In genomic region chr13:19978830-19979437, GRCh38 we compare ENCODE assay signal across 17 cellular contexts. TPM values are rescaled to one million over a fixed set of nuclear protein-coding genes. Genes with fewer than 3 reads are reported as not detected.
DNase-seq lines count a peak whose midpoint lies in the region; ATAC-seq, FAIRE-seq and TF ChIP-seq lines count a peak whose summit lies in the region.
"Had no signal": no experiment of that assay in that cellular context is flagged by ENCODE, and none has a peak within 500 bp of the region (broad histone marks: within the 10 kb centered on the region; RNA-seq: fewer than 3 reads in every experiment).

No MANE protein-coding gene starts in this region.

- H4K20me1 ChIP-seq in HepG2 (ENCODE audit: insufficient read depth, low read length) (0 out of 2 replicates have a peak, but pooled peaks cover 20% of the 10 kb centered on the region), astrocyte (ENCODE audit: insufficient read depth, low read length) (peaks cover 69% of the 10 kb centered on the region)

- TF ChIP-seq POLR2A in HepG2 (IDR thresholded peaks at IDR 0.05; ENCODE audit: insufficient read depth in 1 of 2, low read depth in 2 of 2, low read length in 2 of 2) (no peak), right lobe of liver (IDR thresholded peaks at IDR 0.05) (no peak)

- H3K36me3 ChIP-seq in HepG2 (replicated peaks in 1 of 2; ENCODE audit: control insufficient read depth in 1 of 2, insufficient read depth in 2 of 2, low read length in 2 of 2): peaks cover 2 to 7% of the 10 kb centered on the region in 2 experiments; a peak in 3 of 5 replicates
- H3K36me3 ChIP-seq in right lobe of liver: peaks cover 0 to 14% (median 0%) of the 10 kb centered on the region in 4 donors
- H3K36me3 ChIP-seq in astrocyte (ENCODE audit: insufficient read depth, low read length): peaks cover 5% of the 10 kb centered on the region

- TF ChIP-seq EP300 in HepG2 (IDR thresholded peaks at IDR 0.05; ENCODE audit: low read depth in 2 of 2, low read length in 2 of 2): no peak
- no peak for TF ChIP-seq EP300 in HepG2 (CRISPR knock-in tag; IDR thresholded peaks at IDR 0.05; ENCODE audit: borderline replicate concordance)

- intact Hi-C loops in HepG2 (cut with micrococcal nuclease; ENCODE audit: unreplicated experiment): no loop called here
- intact Hi-C loops in right lobe of liver (cut with DNase I): no loop called here

- no peak overlapping the region for H3K9ac ChIP-seq in HepG2 (ENCODE audit: insufficient read depth, low read depth, low read length)
- no peak overlapping the region for H3K9ac ChIP-seq in astrocyte (ENCODE audit: low read length)

- H3K27ac ChIP-seq in HepG2 (ENCODE audit: extremely low read length, insufficient read depth, low read length): no peak overlapping the region
- H3K27ac ChIP-seq in right lobe of liver: no peak overlapping the region
- no peak overlapping the region for H3K27ac ChIP-seq in astrocyte (ENCODE audit: low read depth, low read length)
- no peak overlapping the region for H3K27ac ChIP-seq in caudate nucleus (ENCODE audit: low read depth, low read length)

- H3K4me3 ChIP-seq in HepG2 (replicated peaks in 1 of 3; ENCODE audit: insufficient read depth in 1 of 3, low read depth in 2 of 3, low read length in 3 of 3): no peak overlapping the region
- H3K4me3 ChIP-seq in right lobe of liver: no peak overlapping the region
- H3K4me3 ChIP-seq in astrocyte (ENCODE audit: insufficient read depth, low read depth, low read length): no peak overlapping the region
- H3K4me3 ChIP-seq: HAP-1 had no signal

- no peak for ATAC-seq in HepG2
- ATAC-seq in right lobe of liver: no peak
- ATAC-seq in activated CD4-positive, CD25-positive, alpha-beta regulatory T cell treated with anti-CD3 and anti-CD28 coated beads, Interleukin-2, amount 50 U/mL, for 24 hours: no peak

- H3K36me3 Mint-ChIP-seq in astrocyte (ENCODE audit: low read depth, unreplicated experiment) (peaks cover 25% of the 10 kb centered on the region), progenitor cell of endocrine pancreas (ENCODE audit: insufficient read depth) (peaks cover 54% of the 10 kb centered on the region)

- 95% methylated on average over 4 of the region's 4 CpGs for WGBS in HepG2 (ENCODE audit: low lambda C conversion rate)
- WGBS in right lobe of liver (ENCODE audit: insufficient coverage, low coverage, low lambda C conversion rate, missing lambda C conversion rate): 100% methylated on average over 4 of the region's 4 CpGs

- no peak for DNase-seq in HepG2 (ENCODE audit: low spot score)
- DNase-seq in right lobe of liver: no peak
- no peak for DNase-seq in astrocyte (ENCODE audit: low read depth)
- no peak for DNase-seq in progenitor cell of endocrine pancreas (ENCODE audit: low spot score, unreplicated experiment)
- DNase-seq in caudate nucleus (lab: John Stamatoyannopoulos, UW): no peak
- DNase-seq: C1 segment of cervical spinal cord; Calu3; CD4-positive, alpha-beta memory T cell; COR-L47; DMS53; DND-41; GOT3 had no signal

- H3K4me1 Mint-ChIP-seq in astrocyte (ENCODE audit: low read depth, unreplicated experiment) (peaks cover 7% of the 10 kb centered on the region), progenitor cell of endocrine pancreas (ENCODE audit: low read depth) (no peaks in the 10 kb centered on the region)

- H3K4me3 Mint-ChIP-seq in astrocyte (ENCODE audit: unreplicated experiment) (no peak overlapping the region), progenitor cell of endocrine pancreas (ENCODE audit: low read depth) (no peak overlapping the region)

- H3K79me2 ChIP-seq in HepG2 (ENCODE audit: insufficient read depth, low read length): peaks cover 61% of the 10 kb centered on the region
- H3K79me2 ChIP-seq in astrocyte (ENCODE audit: insufficient read depth, low read length): peaks cover 96% of the 10 kb centered on the region

- H3K4me2 ChIP-seq in HepG2 (ENCODE audit: low read depth, low read length): no peak overlapping the region
- no peak overlapping the region for H3K4me2 ChIP-seq in astrocyte (ENCODE audit: low read length)

- H3K4me1 ChIP-seq in HepG2 (ENCODE audit: insufficient read depth, low read length) (peaks cover 7% of the 10 kb centered on the region; the same call in 1 of the 2 replicates), right lobe of liver (no peaks in the 10 kb centered on the region), astrocyte (ENCODE audit: insufficient read depth, low read length) (no peaks in the 10 kb centered on the region)

- TF ChIP-seq CTCF in HepG2 (CRISPR knock-in tag; IDR thresholded peaks at IDR 0.05): no peak
- no peak for TF ChIP-seq CTCF in right lobe of liver (IDR thresholded peaks at IDR 0.05)
- no peak for TF ChIP-seq CTCF in astrocyte (IDR thresholded peaks at IDR 0.05; ENCODE audit: insufficient read depth, low read depth, low read length)
- TF ChIP-seq CTCF in progenitor cell of endocrine pancreas (IDR thresholded peaks at IDR 0.05; ENCODE audit: unreplicated experiment): no peak

- H2AFZ ChIP-seq in HepG2 (ENCODE audit: low read length) (no peak overlapping the region), astrocyte (ENCODE audit: low read depth, low read length) (no peak overlapping the region)

- CTCF ChIA-PET in HepG2 (lab: Yijun Ruan, JAX; ENCODE audit: low intra/inter-chr PET ratio, low total read pairs): no interaction called here

- H3K27me3 Mint-ChIP-seq in astrocyte (ENCODE audit: low read depth, unreplicated experiment): no peaks in the 10 kb centered on the region
- H3K27me3 Mint-ChIP-seq in progenitor cell of endocrine pancreas: no peaks in the 10 kb centered on the region
- H3K27me3 Mint-ChIP-seq: CD4-positive, alpha-beta memory T cell had no signal

- in situ Hi-C loops in HepG2 (cut with HindIII; ENCODE audit: extremely low pct_ligation_motif_present, low pct_unique_long_range_greater_than_20kb): no loop called here

- no peak for TF ChIP-seq RAD21 in HepG2 (CRISPR knock-in tag; IDR thresholded peaks at IDR 0.05)

- H3K9me3 ChIP-seq in HepG2 (ENCODE audit: low read length) (no peaks in the 10 kb centered on the region), right lobe of liver (no peaks in the 10 kb centered on the region), astrocyte (ENCODE audit: insufficient read depth, low read depth, low read length) (no peaks in the 10 kb centered on the region)
- H3K9me3 ChIP-seq: HAP-1 had no signal

- POLR2A ChIA-PET in HepG2 (lab: Yijun Ruan, JAX): no interaction called here

- no peaks in the 10 kb centered on the region for H3K27me3 ChIP-seq in HepG2 (ENCODE audit: control insufficient read depth in 1 of 2, insufficient read depth in 2 of 2, low read length in 2 of 2)
- no peaks in the 10 kb centered on the region for H3K27me3 ChIP-seq in right lobe of liver
- H3K27me3 ChIP-seq in astrocyte (ENCODE audit: insufficient read depth, low read length): no peaks in the 10 kb centered on the region

- FAIRE-seq in HepG2 (lab: Jason Lieb, UNC) (no peak), astrocyte (lab: Jason Lieb, UNC) (peak; percentile 23)
- FAIRE-seq: G401.6, GM12892, H54 had no signal

- H3K9me3 Mint-ChIP-seq in astrocyte (ENCODE audit: unreplicated experiment) (peaks cover 3% of the 10 kb centered on the region), progenitor cell of endocrine pancreas (ENCODE audit: low read depth) (peaks cover 22% of the 10 kb centered on the region)

- BruUV-seq in HepG2 (replicated peaks; lab: Mats Ljungman, UMichigan): no TSS peak

- H3K27ac Mint-ChIP-seq in astrocyte (ENCODE audit: unreplicated experiment) (peak overlapping the region; percentile 27), progenitor cell of endocrine pancreas (peak overlapping the region; percentile 78)

TF ChIP-seq in HepG2, 621 proteins besides CTCF, POLR2A, EP300 and RAD21:
- TF ChIP-seq MAFK (conservative IDR thresholded peaks at IDR 0.05 in 1 of 2, IDR thresholded peaks at IDR 0.05 in 1 of 2; ENCODE audit: low read length in 2 of 2): 0 out of 4 replicates have a peak, but pooled peaks have one; percentile 2 to 5
- no peak for TF ChIP-seq ZNF777 (CRISPR knock-in tag; IDR thresholded peaks at IDR 0.05)

RNA-seq across cellular contexts. Expression of gene ZMYM2, which starts 20.4 kb away (rescaled TPM):
- 40.8 and 56.9 TPM in 2 replicates for total RNA-seq in HepG2 (2016; rRNA removed; fragmentation: Illumina TruSeq; extraction: Trizol)
- 25.6 and 27.3 TPM in 2 replicates for total RNA-seq in HepG2 (2016; cell fraction: cytosol; rRNA removed; fragmentation: Illumina TruSeq; extraction: Trizol; ENCODE audit: low read depth)
- total RNA-seq in HepG2 (2016; cell fraction: insoluble cytoplasmic fraction; rRNA removed; fragmentation: Illumina TruSeq; extraction: Trizol): 35.9 and 53.3 TPM in 2 replicates
- 22.6 and 25.0 TPM in 2 replicates for total RNA-seq in HepG2 (2016; cell fraction: membrane; rRNA removed; fragmentation: Illumina TruSeq; extraction: Trizol)
- 52.3 and 58.3 TPM in 2 replicates for total RNA-seq in HepG2 (2016; cell fraction: nucleus; rRNA removed; fragmentation: Illumina TruSeq; extraction: Trizol)
- 17.6 and 22.4 TPM in 2 replicates for polyA plus RNA-seq in HepG2 (2011; rRNA removed)
- 5.8 and 9.5 TPM in 2 replicates for polyA plus RNA-seq in HepG2 (2011; cell fraction: cytosol; rRNA removed)
- 18.4 and 22.9 TPM in 2 replicates for polyA plus RNA-seq in HepG2 (2011; cell fraction: nucleus; rRNA removed)
- polyA plus RNA-seq in HepG2 (2012): 22.2 and 23.4 TPM in 2 replicates
- polyA plus RNA-seq in HepG2 (2016; cell fraction: cytosol; fragmentation: Illumina TruSeq; extraction: Trizol; ENCODE audit: low read depth): 1.1 and 1.3 TPM in 2 replicates
- 29.7 and 36.6 TPM in 2 replicates for polyA plus RNA-seq in HepG2 (2016; cell fraction: insoluble cytoplasmic fraction; fragmentation: Illumina TruSeq; extraction: Trizol; ENCODE audit: low read depth)
- 2.9 and 3.6 TPM in 2 replicates for polyA plus RNA-seq in HepG2 (2016; cell fraction: membrane; fragmentation: Illumina TruSeq; extraction: Trizol; ENCODE audit: low read depth)
- polyA plus RNA-seq in HepG2 (2016; cell fraction: nucleus; fragmentation: Illumina TruSeq; extraction: Trizol; ENCODE audit: insufficient read depth, low read depth): 58.5 and 61.6 TPM in 2 replicates
- polyA minus RNA-seq in HepG2 (2011; rRNA and poly(A)+ RNA removed; ENCODE audit: low replicate concordance): 17.1 and 26.7 TPM in 2 replicates
- 32.5 and 37.8 TPM in 2 replicates for polyA minus RNA-seq in HepG2 (2011; cell fraction: cytosol; rRNA and poly(A)+ RNA removed)
- polyA minus RNA-seq in HepG2 (2011; cell fraction: nucleus; rRNA and poly(A)+ RNA removed): 139 and 147 TPM in 2 replicates
- 10 to 100 TPM; 17.1 to 35.2 (median 25.9) TPM for total RNA-seq in right lobe of liver
- total RNA-seq in astrocyte: 103 and 109 TPM in 2 replicates
- 183 and 192 TPM in 2 replicates for total RNA-seq in progenitor cell of endocrine pancreas
